ENCODE assay signal across 1 cellular context in the genomic region with DNA sequence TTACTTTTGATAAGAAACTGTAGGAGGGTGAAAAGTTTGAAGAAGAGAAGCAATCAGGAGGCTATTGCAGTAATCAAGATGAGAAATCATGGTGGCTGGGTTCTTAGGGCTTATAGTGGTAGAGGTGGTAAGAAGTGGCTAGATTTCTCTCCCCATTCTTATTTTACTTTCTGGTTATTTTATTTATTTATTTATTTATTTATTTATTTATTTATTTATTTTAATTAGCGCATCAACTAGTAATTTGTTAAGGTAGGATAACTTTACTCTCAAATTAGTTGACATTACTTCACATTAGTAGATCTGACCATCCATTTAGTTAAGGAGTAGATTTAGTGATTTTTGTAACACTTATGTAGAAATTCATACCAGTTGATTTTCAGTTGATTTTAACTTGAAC.
TF ChIP-seq lines count a peak whose summit lies in the region.

No MANE protein-coding gene starts in this region.

TF ChIP-seq in HEK293, 187 proteins besides CTCF, POLR2A, EP300 and RAD21 (continued from another document):
- TF ChIP-seq, protein P1, sequence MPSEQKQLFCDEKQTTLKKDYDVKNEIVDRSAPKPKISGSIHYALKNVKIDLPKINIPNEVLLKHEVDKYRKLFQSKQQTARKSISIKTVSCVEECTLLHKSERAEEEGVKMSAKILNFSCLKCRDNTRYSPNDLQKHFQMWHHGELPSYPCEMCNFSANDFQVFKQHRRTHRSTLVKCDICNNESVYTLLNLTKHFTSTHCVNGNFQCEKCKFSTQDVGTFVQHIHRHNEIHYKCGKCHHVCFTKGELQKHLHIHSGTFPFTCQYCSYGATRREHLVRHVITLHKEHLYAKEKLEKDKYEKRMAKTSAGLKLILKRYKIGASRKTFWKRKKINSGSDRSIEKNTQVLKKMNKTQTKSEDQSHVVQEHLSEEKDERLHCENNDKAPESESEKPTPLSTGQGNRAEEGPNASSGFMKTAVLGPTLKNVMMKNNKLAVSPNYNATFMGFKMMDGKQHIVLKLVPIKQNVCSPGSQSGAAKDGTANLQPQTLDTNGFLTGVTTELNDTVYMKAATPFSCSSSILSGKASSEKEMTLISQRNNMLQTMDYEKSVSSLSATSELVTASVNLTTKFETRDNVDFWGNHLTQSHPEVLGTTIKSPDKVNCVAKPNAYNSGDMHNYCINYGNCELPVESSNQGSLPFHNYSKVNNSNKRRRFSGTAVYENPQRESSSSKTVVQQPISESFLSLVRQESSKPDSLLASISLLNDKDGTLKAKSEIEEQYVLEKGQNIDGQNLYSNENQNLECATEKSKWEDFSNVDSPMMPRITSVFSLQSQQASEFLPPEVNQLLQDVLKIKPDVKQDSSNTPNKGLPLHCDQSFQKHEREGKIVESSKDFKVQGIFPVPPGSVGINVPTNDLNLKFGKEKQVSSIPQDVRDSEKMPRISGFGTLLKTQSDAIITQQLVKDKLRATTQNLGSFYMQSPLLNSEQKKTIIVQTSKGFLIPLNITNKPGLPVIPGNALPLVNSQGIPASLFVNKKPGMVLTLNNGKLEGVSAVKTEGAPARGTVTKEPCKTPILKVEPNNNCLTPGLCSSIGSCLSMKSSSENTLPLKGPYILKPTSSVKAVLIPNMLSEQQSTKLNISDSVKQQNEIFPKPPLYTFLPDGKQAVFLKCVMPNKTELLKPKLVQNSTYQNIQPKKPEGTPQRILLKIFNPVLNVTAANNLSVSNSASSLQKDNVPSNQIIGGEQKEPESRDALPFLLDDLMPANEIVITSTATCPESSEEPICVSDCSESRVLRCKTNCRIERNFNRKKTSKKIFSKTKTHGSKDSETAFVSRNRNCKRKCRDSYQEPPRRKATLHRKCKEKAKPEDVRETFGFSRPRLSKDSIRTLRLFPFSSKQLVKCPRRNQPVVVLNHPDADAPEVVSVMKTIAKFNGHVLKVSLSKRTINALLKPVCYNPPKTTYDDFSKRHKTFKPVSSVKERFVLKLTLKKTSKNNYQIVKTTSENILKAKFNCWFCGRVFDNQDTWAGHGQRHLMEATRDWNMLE (tag by site-specific recombination; conservative IDR thresholded peaks at IDR 0.05; ENCODE audit: low read depth): peak; percentile 84
- TF ChIP-seq KLF1 (tag by site-specific recombination; IDR thresholded peaks at IDR 0.05) (no peak), ZNF394 (tag by site-specific recombination; IDR thresholded peaks at IDR 0.05; ENCODE audit: borderline replicate concordance) (peak; percentile 91; the same call in 1 of the 2 replicates), ZBTB8A (tag by site-specific recombination; IDR thresholded peaks at IDR 0.05) (peak; percentile 68), ZNF266 (tag by site-specific recombination; IDR thresholded peaks at IDR 0.05; ENCODE audit: low read depth) (peak; percentile 62; the same call in 1 of the 2 replicates), ZNF510 (tag by site-specific recombination; IDR thresholded peaks at IDR 0.05; ENCODE audit: insufficient replicate concordance) (peak; percentile 75), ZNF623 (tag by site-specific recombination; IDR thresholded peaks at IDR 0.05) (peak; percentile 82), ZNF654 (tag by site-specific recombination; IDR thresholded peaks at IDR 0.05; ENCODE audit: low read depth) (peak; percentile 29; the same call in 1 of the 2 replicates), ZNF747 (tag by site-specific recombination; IDR thresholded peaks at IDR 0.05) (no peak), ZNF549 (tag by site-specific recombination; IDR thresholded peaks at IDR 0.05) (no peak), ZNF558 (tag by site-specific recombination; IDR thresholded peaks at IDR 0.05) (peak; percentile 83), ZNF140 (tag by site-specific recombination; IDR thresholded peaks at IDR 0.05) (peak; percentile 95), ZNF677 (tag by site-specific recombination; IDR thresholded peaks at IDR 0.05) (no peak), ZNF785 (tag by site-specific recombination; IDR thresholded peaks at IDR 0.05) (no peak), SP3 (tag by site-specific recombination; IDR thresholded peaks at IDR 0.05) (0 out of 2 replicates have a peak, but pooled peaks have one; percentile 33), ZXDB (tag by site-specific recombination; IDR thresholded peaks at IDR 0.05) (peak; percentile 81), ZNF19 (tag by site-specific recombination; IDR thresholded peaks at IDR 0.05; ENCODE audit: low read depth) (0 out of 2 replicates have a peak, but pooled peaks have one; percentile 86), ZNF426 (tag by site-specific recombination; IDR thresholded peaks at IDR 0.05) (peak; percentile 91), ZNF138 (tag by site-specific recombination; IDR thresholded peaks at IDR 0.05; ENCODE audit: borderline replicate concordance) (peak; percentile 41; the same call in 1 of the 2 replicates), ZNF155 (tag by site-specific recombination; IDR thresholded peaks at IDR 0.05) (no peak)
- TF ChIP-seq, protein P2, sequence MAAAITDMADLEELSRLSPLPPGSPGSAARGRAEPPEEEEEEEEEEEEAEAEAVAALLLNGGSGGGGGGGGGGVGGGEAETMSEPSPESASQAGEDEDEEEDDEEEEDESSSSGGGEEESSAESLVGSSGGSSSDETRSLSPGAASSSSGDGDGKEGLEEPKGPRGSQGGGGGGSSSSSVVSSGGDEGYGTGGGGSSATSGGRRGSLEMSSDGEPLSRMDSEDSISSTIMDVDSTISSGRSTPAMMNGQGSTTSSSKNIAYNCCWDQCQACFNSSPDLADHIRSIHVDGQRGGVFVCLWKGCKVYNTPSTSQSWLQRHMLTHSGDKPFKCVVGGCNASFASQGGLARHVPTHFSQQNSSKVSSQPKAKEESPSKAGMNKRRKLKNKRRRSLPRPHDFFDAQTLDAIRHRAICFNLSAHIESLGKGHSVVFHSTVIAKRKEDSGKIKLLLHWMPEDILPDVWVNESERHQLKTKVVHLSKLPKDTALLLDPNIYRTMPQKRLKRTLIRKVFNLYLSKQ (tag by site-specific recombination; IDR thresholded peaks at IDR 0.05; ENCODE audit: borderline replicate concordance): peak; percentile 85; the same call in 1 of the 2 replicates
- TF ChIP-seq, protein P3, sequence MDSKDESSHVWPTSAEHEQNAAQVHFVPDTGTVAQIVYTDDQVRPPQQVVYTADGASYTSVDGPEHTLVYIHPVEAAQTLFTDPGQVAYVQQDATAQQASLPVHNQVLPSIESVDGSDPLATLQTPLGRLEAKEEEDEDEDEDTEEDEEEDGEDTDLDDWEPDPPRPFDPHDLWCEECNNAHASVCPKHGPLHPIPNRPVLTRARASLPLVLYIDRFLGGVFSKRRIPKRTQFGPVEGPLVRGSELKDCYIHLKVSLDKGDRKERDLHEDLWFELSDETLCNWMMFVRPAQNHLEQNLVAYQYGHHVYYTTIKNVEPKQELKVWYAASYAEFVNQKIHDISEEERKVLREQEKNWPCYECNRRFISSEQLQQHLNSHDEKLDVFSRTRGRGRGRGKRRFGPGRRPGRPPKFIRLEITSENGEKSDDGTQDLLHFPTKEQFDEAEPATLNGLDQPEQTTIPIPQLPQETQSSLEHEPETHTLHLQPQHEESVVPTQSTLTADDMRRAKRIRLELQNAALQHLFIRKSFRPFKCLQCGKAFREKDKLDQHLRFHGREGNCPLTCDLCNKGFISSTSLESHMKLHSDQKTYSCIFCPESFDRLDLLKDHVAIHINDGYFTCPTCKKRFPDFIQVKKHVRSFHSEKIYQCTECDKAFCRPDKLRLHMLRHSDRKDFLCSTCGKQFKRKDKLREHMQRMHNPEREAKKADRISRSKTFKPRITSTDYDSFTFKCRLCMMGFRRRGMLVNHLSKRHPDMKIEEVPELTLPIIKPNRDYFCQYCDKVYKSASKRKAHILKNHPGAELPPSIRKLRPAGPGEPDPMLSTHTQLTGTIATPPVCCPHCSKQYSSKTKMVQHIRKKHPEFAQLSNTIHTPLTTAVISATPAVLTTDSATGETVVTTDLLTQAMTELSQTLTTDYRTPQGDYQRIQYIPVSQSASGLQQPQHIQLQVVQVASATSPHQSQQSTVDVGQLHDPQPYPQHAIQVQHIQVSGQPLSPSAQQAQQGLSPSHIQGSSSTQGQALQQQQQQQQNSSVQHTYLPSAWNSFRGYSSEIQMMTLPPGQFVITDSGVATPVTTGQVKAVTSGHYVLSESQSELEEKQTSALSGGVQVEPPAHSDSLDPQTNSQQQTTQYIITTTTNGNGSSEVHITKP (tag by site-specific recombination; IDR thresholded peaks at IDR 0.05): no peak
- TF ChIP-seq, protein P4, sequence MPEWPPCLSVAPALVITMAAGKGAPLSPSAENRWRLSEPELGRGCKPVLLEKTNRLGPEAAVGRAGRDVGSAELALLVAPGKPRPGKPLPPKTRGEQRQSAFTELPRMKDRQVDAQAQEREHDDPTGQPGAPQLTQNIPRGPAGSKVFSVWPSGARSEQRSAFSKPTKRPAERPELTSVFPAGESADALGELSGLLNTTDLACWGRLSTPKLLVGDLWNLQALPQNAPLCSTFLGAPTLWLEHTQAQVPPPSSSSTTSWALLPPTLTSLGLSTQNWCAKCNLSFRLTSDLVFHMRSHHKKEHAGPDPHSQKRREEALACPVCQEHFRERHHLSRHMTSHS (tag by site-specific recombination; IDR thresholded peaks at IDR 0.05): no peak
- TF ChIP-seq, protein P5, sequence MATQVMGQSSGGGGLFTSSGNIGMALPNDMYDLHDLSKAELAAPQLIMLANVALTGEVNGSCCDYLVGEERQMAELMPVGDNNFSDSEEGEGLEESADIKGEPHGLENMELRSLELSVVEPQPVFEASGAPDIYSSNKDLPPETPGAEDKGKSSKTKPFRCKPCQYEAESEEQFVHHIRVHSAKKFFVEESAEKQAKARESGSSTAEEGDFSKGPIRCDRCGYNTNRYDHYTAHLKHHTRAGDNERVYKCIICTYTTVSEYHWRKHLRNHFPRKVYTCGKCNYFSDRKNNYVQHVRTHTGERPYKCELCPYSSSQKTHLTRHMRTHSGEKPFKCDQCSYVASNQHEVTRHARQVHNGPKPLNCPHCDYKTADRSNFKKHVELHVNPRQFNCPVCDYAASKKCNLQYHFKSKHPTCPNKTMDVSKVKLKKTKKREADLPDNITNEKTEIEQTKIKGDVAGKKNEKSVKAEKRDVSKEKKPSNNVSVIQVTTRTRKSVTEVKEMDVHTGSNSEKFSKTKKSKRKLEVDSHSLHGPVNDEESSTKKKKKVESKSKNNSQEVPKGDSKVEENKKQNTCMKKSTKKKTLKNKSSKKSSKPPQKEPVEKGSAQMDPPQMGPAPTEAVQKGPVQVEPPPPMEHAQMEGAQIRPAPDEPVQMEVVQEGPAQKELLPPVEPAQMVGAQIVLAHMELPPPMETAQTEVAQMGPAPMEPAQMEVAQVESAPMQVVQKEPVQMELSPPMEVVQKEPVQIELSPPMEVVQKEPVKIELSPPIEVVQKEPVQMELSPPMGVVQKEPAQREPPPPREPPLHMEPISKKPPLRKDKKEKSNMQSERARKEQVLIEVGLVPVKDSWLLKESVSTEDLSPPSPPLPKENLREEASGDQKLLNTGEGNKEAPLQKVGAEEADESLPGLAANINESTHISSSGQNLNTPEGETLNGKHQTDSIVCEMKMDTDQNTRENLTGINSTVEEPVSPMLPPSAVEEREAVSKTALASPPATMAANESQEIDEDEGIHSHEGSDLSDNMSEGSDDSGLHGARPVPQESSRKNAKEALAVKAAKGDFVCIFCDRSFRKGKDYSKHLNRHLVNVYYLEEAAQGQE (tag by site-specific recombination; IDR thresholded peaks at IDR 0.05): peak; percentile 65
- TF ChIP-seq, protein P6, sequence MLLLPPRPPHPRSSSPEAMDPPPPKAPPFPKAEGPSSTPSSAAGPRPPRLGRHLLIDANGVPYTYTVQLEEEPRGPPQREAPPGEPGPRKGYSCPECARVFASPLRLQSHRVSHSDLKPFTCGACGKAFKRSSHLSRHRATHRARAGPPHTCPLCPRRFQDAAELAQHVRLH (tag by site-specific recombination; IDR thresholded peaks at IDR 0.05): 0 out of 2 replicates have a peak, but pooled peaks have one; percentile 21
- TF ChIP-seq, protein P7, sequence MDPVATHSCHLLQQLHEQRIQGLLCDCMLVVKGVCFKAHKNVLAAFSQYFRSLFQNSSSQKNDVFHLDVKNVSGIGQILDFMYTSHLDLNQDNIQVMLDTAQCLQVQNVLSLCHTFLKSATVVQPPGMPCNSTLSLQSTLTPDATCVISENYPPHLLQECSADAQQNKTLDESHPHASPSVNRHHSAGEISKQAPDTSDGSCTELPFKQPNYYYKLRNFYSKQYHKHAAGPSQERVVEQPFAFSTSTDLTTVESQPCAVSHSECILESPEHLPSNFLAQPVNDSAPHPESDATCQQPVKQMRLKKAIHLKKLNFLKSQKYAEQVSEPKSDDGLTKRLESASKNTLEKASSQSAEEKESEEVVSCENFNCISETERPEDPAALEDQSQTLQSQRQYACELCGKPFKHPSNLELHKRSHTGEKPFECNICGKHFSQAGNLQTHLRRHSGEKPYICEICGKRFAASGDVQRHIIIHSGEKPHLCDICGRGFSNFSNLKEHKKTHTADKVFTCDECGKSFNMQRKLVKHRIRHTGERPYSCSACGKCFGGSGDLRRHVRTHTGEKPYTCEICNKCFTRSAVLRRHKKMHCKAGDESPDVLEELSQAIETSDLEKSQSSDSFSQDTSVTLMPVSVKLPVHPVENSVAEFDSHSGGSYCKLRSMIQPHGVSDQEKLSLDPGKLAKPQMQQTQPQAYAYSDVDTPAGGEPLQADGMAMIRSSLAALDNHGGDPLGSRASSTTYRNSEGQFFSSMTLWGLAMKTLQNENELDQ (tag by site-specific recombination; IDR thresholded peaks at IDR 0.05; ENCODE audit: low read depth): no peak
- TF ChIP-seq, protein P8, sequence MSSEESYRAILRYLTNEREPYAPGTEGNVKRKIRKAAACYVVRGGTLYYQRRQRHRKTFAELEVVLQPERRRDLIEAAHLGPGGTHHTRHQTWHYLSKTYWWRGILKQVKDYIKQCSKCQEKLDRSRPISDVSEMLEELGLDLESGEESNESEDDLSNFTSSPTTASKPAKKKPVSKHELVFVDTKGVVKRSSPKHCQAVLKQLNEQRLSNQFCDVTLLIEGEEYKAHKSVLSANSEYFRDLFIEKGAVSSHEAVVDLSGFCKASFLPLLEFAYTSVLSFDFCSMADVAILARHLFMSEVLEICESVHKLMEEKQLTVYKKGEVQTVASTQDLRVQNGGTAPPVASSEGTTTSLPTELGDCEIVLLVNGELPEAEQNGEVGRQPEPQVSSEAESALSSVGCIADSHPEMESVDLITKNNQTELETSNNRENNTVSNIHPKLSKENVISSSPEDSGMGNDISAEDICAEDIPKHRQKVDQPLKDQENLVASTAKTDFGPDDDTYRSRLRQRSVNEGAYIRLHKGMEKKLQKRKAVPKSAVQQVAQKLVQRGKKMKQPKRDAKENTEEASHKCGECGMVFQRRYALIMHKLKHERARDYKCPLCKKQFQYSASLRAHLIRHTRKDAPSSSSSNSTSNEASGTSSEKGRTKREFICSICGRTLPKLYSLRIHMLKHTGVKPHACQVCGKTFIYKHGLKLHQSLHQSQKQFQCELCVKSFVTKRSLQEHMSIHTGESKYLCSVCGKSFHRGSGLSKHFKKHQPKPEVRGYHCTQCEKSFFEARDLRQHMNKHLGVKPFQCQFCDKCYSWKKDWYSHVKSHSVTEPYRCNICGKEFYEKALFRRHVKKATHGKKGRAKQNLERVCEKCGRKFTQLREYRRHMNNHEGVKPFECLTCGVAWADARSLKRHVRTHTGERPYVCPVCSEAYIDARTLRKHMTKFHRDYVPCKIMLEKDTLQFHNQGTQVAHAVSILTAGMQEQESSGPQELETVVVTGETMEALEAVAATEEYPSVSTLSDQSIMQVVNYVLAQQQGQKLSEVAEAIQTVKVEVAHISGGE (tag by site-specific recombination; conservative IDR thresholded peaks at IDR 0.05; ENCODE audit: low read depth): peak; percentile 87
TF ChIP-seq in HEK293: peak in this region for 29.
